Comparison of ENCODE assay signal across 14 cellular contexts in genomic region chr18:681985-682384, GRCh38. TPM values are rescaled to one million over a fixed set of nuclear protein-coding genes. Genes with fewer than 3 reads are reported as not detected.
DNase-seq lines count a peak whose midpoint lies in the region; ATAC-seq and TF ChIP-seq lines count a peak whose summit lies in the region.
"Had no signal": no experiment of that assay in that cellular context is flagged by ENCODE, and none has a peak within 500 bp of the region (broad histone marks: within the 10 kb centered on the region; RNA-seq: fewer than 3 reads in every experiment).

No MANE protein-coding gene starts in this region.

- no peaks in the 10 kb centered on the region for H3K79me2 ChIP-seq in Loucy (ENCODE audit: insufficient read depth, low read length)

- H3K4me1 ChIP-seq in CD8-positive, alpha-beta T cell (ENCODE audit: insufficient read depth, low read length) = peaks cover 15% of the 10 kb centered on the region
- H3K4me1 ChIP-seq in Loucy (ENCODE audit: insufficient read depth, low read length, poor library complexity, severe bottlenecking) = peaks cover 66% of the 10 kb centered on the region
- H3K4me1 ChIP-seq: breast epithelium, gastroesophageal sphincter had no signal

- CTCF ChIA-PET in CD8-positive, alpha-beta T cell (lab: Charles Lee) = no interaction called here

- no peak for TF ChIP-seq CTCF in CD8-positive, alpha-beta T cell (IDR thresholded peaks at IDR 0.05)
- no peak for TF ChIP-seq CTCF in Loucy (conservative IDR thresholded peaks at IDR 0.05; ENCODE audit: low read length)
- no peak for TF ChIP-seq CTCF in natural killer cell (IDR thresholded peaks at IDR 0.05)
- no peak for TF ChIP-seq CTCF in endothelial cell (IDR thresholded peaks at IDR 0.05; ENCODE audit: unreplicated experiment)

- peak overlapping the region; percentile 70 for H3K4me2 ChIP-seq in Loucy (ENCODE audit: low read depth, low read length, poor library complexity, severe bottlenecking)

- H3K9ac ChIP-seq in Loucy (ENCODE audit: low read depth, low read length, poor library complexity, severe bottlenecking) = peak overlapping the region; percentile 58

- peaks cover 10% of the 10 kb centered on the region for H3K4me1 Mint-ChIP-seq in CD8-positive, alpha-beta T cell (ENCODE audit: low read depth)
- H3K4me1 Mint-ChIP-seq in natural killer cell (peaks cover 10 to 12% of the 10 kb centered on the region in 2 donors), endothelial cell (ENCODE audit: unreplicated experiment) (peaks cover 9% of the 10 kb centered on the region)
- H3K4me1 Mint-ChIP-seq: CD14-positive monocyte had no signal

- POLR2A ChIA-PET in CD8-positive, alpha-beta T cell (lab: Charles Lee) = no interaction called here

- H3K36me3 ChIP-seq in CD8-positive, alpha-beta T cell (ENCODE audit: insufficient read depth, low read length) = peaks cover 4% of the 10 kb centered on the region
- peaks cover under 1% of the 10 kb centered on the region; the same call in 1 of the 2 replicates for H3K36me3 ChIP-seq in Loucy (ENCODE audit: insufficient read depth, low read length)
- H3K36me3 ChIP-seq: breast epithelium had no signal

- DNase-seq in CD8-positive, alpha-beta T cell = peak in 4 of 7 experiments; percentile 11 to 57 (median 18)
- DNase-seq in activated T-cell treated with anti-CD3 and anti-CD28 coated beads, Interleukin-2, amount 50 U/mL, for 48 hours = peak; percentile 53 to 62
- no peak for DNase-seq in natural killer cell
- no peak for DNase-seq in RPMI8226
- DNase-seq in endothelial cell (ENCODE audit: low spot score) = no peak
- DNase-seq in SIG-M5 treated with dmso at 0.1 percent for 504 hours (lab: John Stamatoyannopoulos, UW; ENCODE audit: unreplicated experiment) = no peak
- DNase-seq: midbrain, NCI-H2227 treated with DMSO at 0.1 percent for 48 hours had no signal

- intact Hi-C loops in CD8-positive, alpha-beta T cell (cut with DNase I, micrococcal nuclease) = no loop called here
- intact Hi-C loops in natural killer cell (cut with micrococcal nuclease) = no loop called here

- H4K20me1 ChIP-seq in Loucy (ENCODE audit: insufficient read depth, low read length, poor library complexity, severe bottlenecking) = no peaks in the 10 kb centered on the region

- H3K36me3 Mint-ChIP-seq in CD8-positive, alpha-beta T cell = peaks cover 70% of the 10 kb centered on the region
- H3K36me3 Mint-ChIP-seq in natural killer cell (no peaks in the 10 kb centered on the region), endothelial cell (ENCODE audit: low read depth, unreplicated experiment) (peaks cover 23% of the 10 kb centered on the region)

- H3K4me3 Mint-ChIP-seq in CD8-positive, alpha-beta T cell = no peak overlapping the region
- H3K4me3 Mint-ChIP-seq in natural killer cell (no peak overlapping the region), endothelial cell (ENCODE audit: unreplicated experiment) (no peak overlapping the region)
- H3K4me3 Mint-ChIP-seq: CD14-positive monocyte had no signal

- no peak overlapping the region for H3K4me3 ChIP-seq in CD8-positive, alpha-beta T cell (ENCODE audit: low read depth, low read length)
- H3K4me3 ChIP-seq in Loucy (ENCODE audit: low read length, poor library complexity, severe bottlenecking) = peak overlapping the region; percentile 58
- H3K4me3 ChIP-seq: breast epithelium, gastroesophageal sphincter had no signal

- no peak overlapping the region for H3K27ac ChIP-seq in CD8-positive, alpha-beta T cell (ENCODE audit: low read depth, low read length)
- H3K27ac ChIP-seq: breast epithelium, gastroesophageal sphincter had no signal

- peak; percentile 97 for ATAC-seq in CD8-positive, alpha-beta T cell
- ATAC-seq in natural killer cell (peak; percentile 63 to 86 (median 80)), HG02970 (IDR thresholded peaks at IDR 0.05; ENCODE audit: low FRiP score, unreplicated experiment) (no peak)
- ATAC-seq: gastroesophageal sphincter, Panc1 had no signal

- no peaks in the 10 kb centered on the region for H3K27me3 Mint-ChIP-seq in CD8-positive, alpha-beta T cell (ENCODE audit: low read depth)
- H3K27me3 Mint-ChIP-seq in natural killer cell (ENCODE audit: low read depth in 2 of 2) (no peaks in the 10 kb centered on the region), endothelial cell (ENCODE audit: unreplicated experiment) (peaks cover 7% of the 10 kb centered on the region)

- no peaks in the 10 kb centered on the region for H3K27me3 ChIP-seq in CD8-positive, alpha-beta T cell (ENCODE audit: insufficient read depth, low read length)
- H3K27me3 ChIP-seq in Loucy (ENCODE audit: insufficient read depth, low read length, poor library complexity, severe bottlenecking) = no peaks in the 10 kb centered on the region
- H3K27me3 ChIP-seq: breast epithelium, gastroesophageal sphincter had no signal

- H2AFZ ChIP-seq in Loucy (ENCODE audit: low read length) = peak overlapping the region; percentile 67; the same call in 1 of the 2 replicates

- no peaks in the 10 kb centered on the region for H3K9me3 Mint-ChIP-seq in CD8-positive, alpha-beta T cell
- H3K9me3 Mint-ChIP-seq in natural killer cell = no peaks in the 10 kb centered on the region
- no peaks in the 10 kb centered on the region for H3K9me3 Mint-ChIP-seq in endothelial cell (ENCODE audit: unreplicated experiment)
- H3K9me3 Mint-ChIP-seq: CD14-positive monocyte had no signal

- peak overlapping the region; percentile 53 for H3K27ac Mint-ChIP-seq in CD8-positive, alpha-beta T cell
- H3K27ac Mint-ChIP-seq in natural killer cell (peak overlapping the region; percentile 54 to 58), endothelial cell (ENCODE audit: unreplicated experiment) (no peak overlapping the region)

- H3F3A ChIP-seq in Loucy (ENCODE audit: low read depth) = peaks cover 6% of the 10 kb centered on the region; the same call in 1 of the 2 replicates

- no peaks in the 10 kb centered on the region for H3K9me2 ChIP-seq in Loucy (replicated peaks; ENCODE audit: low read depth, low read length)

- no peaks in the 10 kb centered on the region for H3K9me3 ChIP-seq in CD8-positive, alpha-beta T cell (ENCODE audit: low read length)
- H3K9me3 ChIP-seq in Loucy (ENCODE audit: insufficient read depth, low read depth, low read length) = no peaks in the 10 kb centered on the region
- H3K9me3 ChIP-seq: breast epithelium, gastroesophageal sphincter had no signal

RNA-seq across cellular contexts. Expression of gene TYMS, which starts 24.5 kb away (rescaled TPM):
- 1 to 10 TPM; 2.9 to 3.0 TPM for total RNA-seq in CD8-positive, alpha-beta T cell
- total RNA-seq in natural killer cell (10 to 100 TPM in 1 of 3 donors, 1 to 10 TPM in 2; 5.8 to 13.6 (median 7.8) TPM), endothelial cell (ENCODE audit: unreplicated experiment) (61.7 TPM)

RNA-seq across cellular contexts. Expression of gene ENOSF1, which starts 30.4 kb away (rescaled TPM):
- total RNA-seq in CD8-positive, alpha-beta T cell = 10 to 100 TPM; 32.2 to 39.7 TPM
- 10 to 100 TPM; 36.3 to 51.5 (median 39.8) TPM for total RNA-seq in natural killer cell
- 31.8 TPM for total RNA-seq in endothelial cell (ENCODE audit: unreplicated experiment)

Comparison
In these comparisons a context has a peak if more than half of its experiments do, and no peak if none do; other contexts are left out.
1. DNase-seq: peak in CD8-positive, alpha-beta T cell (4 of 7) and activated T-cell treated with anti-CD3 and anti-CD28 coated beads, Interleukin-2, amount 50 U/mL, for 48 hours (2 of 2); none in natural killer cell (single experiment), RPMI8226 (single experiment), endothelial cell (single experiment) and SIG-M5 treated with dmso at 0.1 percent for 504 hours (single experiment).